Comparison of ENCODE assay signal across 1 cellular context in genomic region chr16:28561557-28562187, GRCh38.
TF ChIP-seq lines count a peak whose summit lies in the region.

No MANE protein-coding gene starts in this region.

TF ChIP-seq in HepG2, 621 proteins besides CTCF, POLR2A, EP300 and RAD21:
- TF ChIP-seq ZNF737 (CRISPR knock-in tag; IDR thresholded peaks at IDR 0.05; ENCODE audit: borderline replicate concordance) (no peak), ZNF687 (CRISPR knock-in tag; IDR thresholded peaks at IDR 0.05) (no peak), ZNF550 (CRISPR knock-in tag; IDR thresholded peaks at IDR 0.05; ENCODE audit: borderline replicate concordance) (no peak), ZNF7 (CRISPR knock-in tag; IDR thresholded peaks at IDR 0.05) (no peak), KAT8 (CRISPR knock-in tag; IDR thresholded peaks at IDR 0.05) (no peak), MATR3 (CRISPR knock-in tag; IDR thresholded peaks at IDR 0.05) (no peak), FOSL1 (CRISPR knock-in tag; IDR thresholded peaks at IDR 0.05; ENCODE audit: borderline replicate concordance) (no peak)
- TF ChIP-seq, protein P1, sequence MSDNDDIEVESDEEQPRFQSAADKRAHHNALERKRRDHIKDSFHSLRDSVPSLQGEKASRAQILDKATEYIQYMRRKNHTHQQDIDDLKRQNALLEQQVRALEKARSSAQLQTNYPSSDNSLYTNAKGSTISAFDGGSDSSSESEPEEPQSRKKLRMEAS (IDR thresholded peaks at IDR 0.05), result no peak
